In genomic region chr1:205528446-205528886, GRCh38 we compare ENCODE assay signal across 10 cellular contexts. TPM values are rescaled to one million over a fixed set of nuclear protein-coding genes. Genes with fewer than 3 reads are reported as not detected.
DNase-seq lines count a peak whose midpoint lies in the region; ATAC-seq, FAIRE-seq and TF ChIP-seq lines count a peak whose summit lies in the region.
"Had no signal": no experiment of that assay in that cellular context is flagged by ENCODE, and none has a peak within 500 bp of the region (broad histone marks: within the 10 kb centered on the region; RNA-seq: fewer than 3 reads in every experiment).

No MANE protein-coding gene starts in this region.

- H3K79me2 ChIP-seq in hepatocyte, result no peaks in the 10 kb centered on the region

- no peaks in the 10 kb centered on the region for H4K20me1 ChIP-seq in hepatocyte (ENCODE audit: insufficient read depth, poor library complexity, severe bottlenecking)

- 60% methylated on average over 9 of the region's 9 CpGs for WGBS in hepatocyte (ENCODE audit: low lambda C conversion rate, missing lambda C conversion rate)

- H3K36me3 ChIP-seq in left ventricle myocardium inferior (peaks cover 54% of the 10 kb centered on the region), RWPE2 (ENCODE audit: low read depth) (no peaks in the 10 kb centered on the region), hepatocyte (replicated peaks; ENCODE audit: insufficient read depth, low read depth) (no peaks in the 10 kb centered on the region), MG63 (no peaks in the 10 kb centered on the region)

- H3K27ac ChIP-seq in left ventricle myocardium inferior (replicated peaks), result no peak overlapping the region
- H3K27ac ChIP-seq in RWPE2 (ENCODE audit: poor library complexity, severe bottlenecking), result no peak overlapping the region
- H3K27ac ChIP-seq in hepatocyte, result no peak overlapping the region
- H3K27ac ChIP-seq: foreskin keratinocyte had no signal

- H3K4me3 ChIP-seq in left ventricle myocardium inferior (no peak overlapping the region), RWPE2 (ENCODE audit: severe bottlenecking) (no peak overlapping the region), hepatocyte (no peak overlapping the region), MG63 (no peak overlapping the region)

- H2AFZ ChIP-seq in hepatocyte, result no peak overlapping the region

- peaks cover 48% of the 10 kb centered on the region for H3K4me1 ChIP-seq in left ventricle myocardium inferior
- no peaks in the 10 kb centered on the region for H3K4me1 ChIP-seq in RWPE2 (ENCODE audit: insufficient read depth, poor library complexity, severe bottlenecking)
- H3K4me1 ChIP-seq in hepatocyte (ENCODE audit: insufficient read depth), result no peaks in the 10 kb centered on the region
- H3K4me1 ChIP-seq: foreskin keratinocyte had no signal

- no peak for ATAC-seq in Right ventricle myocardium inferior
- ATAC-seq in RWPE2 (ENCODE audit: low read depth), result peak; percentile 5; the same call in 2 of the 3 replicates
- no peak for ATAC-seq in HG03095 (IDR thresholded peaks at IDR 0.05; ENCODE audit: unreplicated experiment)

- no peaks in the 10 kb centered on the region for H3K9me3 ChIP-seq in left ventricle myocardium inferior (replicated peaks)
- no peaks in the 10 kb centered on the region for H3K9me3 ChIP-seq in RWPE2 (ENCODE audit: severe bottlenecking)
- H3K9me3 ChIP-seq in hepatocyte (ENCODE audit: low read depth), result no peaks in the 10 kb centered on the region
- no peaks in the 10 kb centered on the region for H3K9me3 ChIP-seq in MG63

- no peak for TF ChIP-seq POLR2A in GM12891 (IDR thresholded peaks at IDR 0.05; ENCODE audit: low read depth, low read length)

- TF ChIP-seq CTCF in left ventricle myocardium inferior (IDR thresholded peaks at IDR 0.05; ENCODE audit: borderline replicate concordance) (no peak), RWPE2 (IDR thresholded peaks at IDR 0.05; ENCODE audit: poor library complexity, severe bottlenecking) (no peak), hepatocyte (IDR thresholded peaks at IDR 0.05; ENCODE audit: poor library complexity) (no peak)

- H3K27me3 ChIP-seq in left ventricle myocardium inferior (ENCODE audit: low read depth) (no peaks in the 10 kb centered on the region), RWPE2 (ENCODE audit: insufficient read depth, poor library complexity, severe bottlenecking) (no peaks in the 10 kb centered on the region), hepatocyte (no peaks in the 10 kb centered on the region), MG63 (peaks cover 2% of the 10 kb centered on the region; the same call in 1 of the 2 replicates)
- H3K27me3 ChIP-seq: foreskin keratinocyte had no signal

- FAIRE-seq in GM12891 (lab: Jason Lieb, UNC), result no peak
- FAIRE-seq: bronchial epithelial cell had no signal

- peak; percentile 33 for DNase-seq in Right ventricle myocardium inferior (ENCODE audit: missing footprints)
- no peak for DNase-seq in left ventricle myocardium inferior
- DNase-seq in RWPE2 (ENCODE audit: low spot score), result no peak
- no peak for DNase-seq in hepatocyte (ENCODE audit: low spot score)
- DNase-seq in SKM-1 (lab: John Stamatoyannopoulos, UW; ENCODE audit: unreplicated experiment), result no peak
- DNase-seq in GM12891 (ENCODE audit: insufficient read length, low spot score), result no peak
- DNase-seq in MG63, result no peak
- DNase-seq: foreskin keratinocyte had no signal

- no peaks in the 10 kb centered on the region for H3K9me2 ChIP-seq in hepatocyte (replicated peaks; ENCODE audit: insufficient read depth)

- H3K4me2 ChIP-seq in hepatocyte, result peak overlapping the region; percentile 85

- intact Hi-C loops in Right ventricle myocardium inferior (cut with DNase I) (loop anchor here (2.0 to 5.0 kb wide), 3 partner anchors 104 to 182 kb away; partner anchors contain the start of gene ELK4), left ventricle myocardium inferior (cut with micrococcal nuclease) (loop anchor here (5.0 kb wide), 1 partner anchor 129 kb away; no protein-coding TSS in a partner anchor)

TF ChIP-seq in GM12891, 5 proteins besides CTCF, POLR2A, EP300 and RAD21:
- TF ChIP-seq POU2F2 (IDR thresholded peaks at IDR 0.05; ENCODE audit: low read depth, low read length) (no peak), TAF1 (IDR thresholded peaks at IDR 0.05; ENCODE audit: low read depth, low read length) (no peak), PAX5 (IDR thresholded peaks at IDR 0.05; ENCODE audit: insufficient read depth, low read length, severe bottlenecking) (no peak), POLR2AphosphoS5 (IDR thresholded peaks at IDR 0.05; ENCODE audit: low read depth, low read length) (no peak), SPI1 (IDR thresholded peaks at IDR 0.05; ENCODE audit: low read depth, low read length) (no peak)

RNA-seq across cellular contexts. Expression of gene CDK18, which starts 24.0 kb away (rescaled TPM):
- total RNA-seq in Right ventricle myocardium inferior (180 TPM), left ventricle myocardium inferior (179 TPM), hepatocyte (4.5 and 8.0 TPM in 2 replicates)
- 16.7 and 20.0 TPM in 2 replicates for polyA plus RNA-seq in hepatocyte
- 0.15 TPM for polyA plus RNA-seq in GM12891 (2012; ENCODE audit: low read depth, missing spikeins)
- total RNA-seq in MG63 (2014; rRNA removed; shearing (Covaris generic); ENCODE audit: low replicate concordance), result 0.89 and 3.0 TPM in 2 replicates

Comparison
In these comparisons a context has a peak if more than half of its experiments do, and no peak if none do; other contexts are left out.
1. RNA of gene CDK18, which starts 24.0 kb away (total RNA-seq): 180 TPM in Right ventricle myocardium inferior (single experiment) and 179 TPM in left ventricle myocardium inferior (single experiment); 4.5 to 8.0 TPM in hepatocyte and 0.89 to 3.0 TPM in MG63; every median in the first group is over 10 times any median in the second.